ENCODE assay signal across 1 cellular context in genomic region chr1:230303069-230303468, GRCh38.
TF ChIP-seq lines count a peak whose summit lies in the region.

No MANE protein-coding gene starts in this region.

TF ChIP-seq in HEK293T, 16 proteins besides CTCF, POLR2A, EP300 and RAD21 (continued from another document):
- TF ChIP-seq, protein P1, sequence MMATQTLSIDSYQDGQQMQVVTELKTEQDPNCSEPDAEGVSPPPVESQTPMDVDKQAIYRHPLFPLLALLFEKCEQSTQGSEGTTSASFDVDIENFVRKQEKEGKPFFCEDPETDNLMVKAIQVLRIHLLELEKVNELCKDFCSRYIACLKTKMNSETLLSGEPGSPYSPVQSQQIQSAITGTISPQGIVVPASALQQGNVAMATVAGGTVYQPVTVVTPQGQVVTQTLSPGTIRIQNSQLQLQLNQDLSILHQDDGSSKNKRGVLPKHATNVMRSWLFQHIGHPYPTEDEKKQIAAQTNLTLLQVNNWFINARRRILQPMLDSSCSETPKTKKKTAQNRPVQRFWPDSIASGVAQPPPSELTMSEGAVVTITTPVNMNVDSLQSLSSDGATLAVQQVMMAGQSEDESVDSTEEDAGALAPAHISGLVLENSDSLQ (IDR thresholded peaks at IDR 0.05), result no peak
- TF ChIP-seq ARNT (IDR thresholded peaks at IDR 0.05) (no peak), TARDBP (IDR thresholded peaks at IDR 0.05) (no peak), L3MBTL2 (conservative IDR thresholded peaks at IDR 0.05) (no peak), CTBP1 (IDR thresholded peaks at IDR 0.05; ENCODE audit: borderline replicate concordance) (no peak), SP1 (IDR thresholded peaks at IDR 0.05) (no peak), HDGF (IDR thresholded peaks at IDR 0.05; ENCODE audit: borderline replicate concordance) (no peak), FOXA1 (IDR thresholded peaks at IDR 0.05) (no peak), ELF4 (IDR thresholded peaks at IDR 0.05) (no peak), LEF1 (IDR thresholded peaks at IDR 0.05; ENCODE audit: borderline replicate concordance) (no peak), ZNF384 (IDR thresholded peaks at IDR 0.05) (no peak), FOXM1 (IDR thresholded peaks at IDR 0.05; ENCODE audit: borderline replicate concordance) (no peak)
